ENCODE assay signal across 8 cellular contexts in the genomic region with DNA sequence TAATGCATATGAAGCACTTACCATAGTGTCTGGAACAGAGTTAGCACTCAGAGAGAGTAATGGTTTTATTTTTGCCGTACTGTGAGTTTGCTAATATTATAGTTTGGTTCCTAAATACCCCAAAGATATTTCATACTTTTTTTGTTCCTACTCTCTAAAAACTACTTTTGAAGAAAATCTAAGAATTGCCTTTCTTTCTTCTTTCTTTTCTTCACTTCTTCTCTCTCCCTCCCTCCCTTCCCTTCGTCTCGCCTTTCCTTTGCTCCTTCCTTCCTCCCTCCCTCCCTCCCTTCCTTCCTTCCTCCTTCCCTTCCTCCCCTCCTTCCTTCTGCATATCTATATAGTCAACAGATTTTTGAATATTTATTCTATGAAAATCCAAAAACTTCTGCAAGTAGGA.
"Had no signal": no experiment of that assay in that cellular context is flagged by ENCODE, and none has a peak within 500 bp of the region (broad histone marks: within the 10 kb centered on the region; RNA-seq: fewer than 3 reads in every experiment).

No MANE protein-coding gene starts in this region.

- ATAC-seq: GM12878 had no signal

- DNase-seq: GDM1, GF-D8 had no signal

- H3K4me3 ChIP-seq: GM12878 had no signal

- FAIRE-seq: G401.6, GM12878, GM12891, GM12892, GM18507, GM19239 had no signal
